ENCODE assay signal across 9 cellular contexts in genomic region chr1:176374967-176375569, GRCh38.
DNase-seq lines count a peak whose midpoint lies in the region; ATAC-seq and TF ChIP-seq lines count a peak whose summit lies in the region.
"Had no signal": no experiment of that assay in that cellular context is flagged by ENCODE, and none has a peak within 500 bp of the region (broad histone marks: within the 10 kb centered on the region; RNA-seq: fewer than 3 reads in every experiment).

No MANE protein-coding gene starts in this region.

- no peaks in the 10 kb centered on the region for H3K4me1 ChIP-seq in smooth muscle cell (ENCODE audit: low read depth)

- no peak overlapping the region for H3K9ac ChIP-seq in smooth muscle cell (ENCODE audit: low read depth)
- H3K9ac ChIP-seq: BLaER1 treated with 17β-estradiol and CSF1 and Interleukin-3, amounts not matched to agents 10 nM and 100 nM had no signal

- peaks cover 46% of the 10 kb centered on the region for H3K27me3 ChIP-seq in smooth muscle cell (ENCODE audit: low read depth)
- H3K27me3 ChIP-seq: BLaER1 treated with 17β-estradiol and CSF1 and Interleukin-3, amounts not matched to agents 10 nM and 100 nM had no signal

- 25% methylated on average over 7 of the region's 7 CpGs for WGBS in smooth muscle cell (ENCODE audit: low lambda C conversion rate)

- H3K4me3 ChIP-seq in astrocyte of the spinal cord (ENCODE audit: low read depth, low read length), result no peak overlapping the region
- H3K4me3 ChIP-seq in smooth muscle cell, result no peak overlapping the region
- H3K4me3 ChIP-seq: BLaER1 treated with 17β-estradiol and CSF1 and Interleukin-3, amounts not matched to agents 10 nM and 100 nM had no signal

- peak; percentile 53 for DNase-seq in NCI-H1436 (lab: John Stamatoyannopoulos, UW)
- DNase-seq in NCI-H1436 treated with DMSO at 0.1 percent for 48 hours (lab: John Stamatoyannopoulos, UW), result no peak
- DNase-seq in NCI-H146 treated with DMSO at 0.1 percent for 48 hours (lab: John Stamatoyannopoulos, UW; ENCODE audit: unreplicated experiment), result peak; percentile 24
- peak in 3 of 5 experiments; percentile 28 to 55 (median 38) for DNase-seq in T-helper 2 cell
- peak; percentile 67 for DNase-seq in astrocyte of the spinal cord (ENCODE audit: low read depth, low spot score)
- peak; percentile 40 for DNase-seq in iPS DF 19.7 (ENCODE audit: low read depth, low spot score)
- peak; percentile 15 for DNase-seq in smooth muscle cell (lab: John Stamatoyannopoulos, UW; ENCODE audit: unreplicated experiment)

- H3K36me3 ChIP-seq in smooth muscle cell (ENCODE audit: low read depth), result no peaks in the 10 kb centered on the region
- H3K36me3 ChIP-seq: BLaER1 treated with 17β-estradiol and CSF1 and Interleukin-3, amounts not matched to agents 10 nM and 100 nM had no signal

- no peaks in the 10 kb centered on the region for H3K79me2 ChIP-seq in smooth muscle cell (ENCODE audit: low read depth)

- H3K9me3 ChIP-seq in smooth muscle cell (replicated peaks; ENCODE audit: low read depth), result no peaks in the 10 kb centered on the region
- H3K9me3 ChIP-seq: BLaER1 treated with 17β-estradiol and CSF1 and Interleukin-3, amounts not matched to agents 10 nM and 100 nM had no signal

- no peak overlapping the region for H2AFZ ChIP-seq in smooth muscle cell (ENCODE audit: low read depth)

- peak; percentile 94 for ATAC-seq in HG02798 (IDR thresholded peaks at IDR 0.05; ENCODE audit: poor library complexity, unreplicated experiment)

- no peaks in the 10 kb centered on the region for H4K20me1 ChIP-seq in smooth muscle cell (ENCODE audit: low read depth)
- H4K20me1 ChIP-seq: BLaER1 treated with 17β-estradiol and CSF1 and Interleukin-3, amounts not matched to agents 10 nM and 100 nM had no signal

- in situ Hi-C loops in astrocyte of the spinal cord (cut with HindIII; ENCODE audit: low sequenced_read_pairs), result no loop called here

- TF ChIP-seq CTCF in astrocyte of the spinal cord (IDR thresholded peaks at IDR 0.05; ENCODE audit: low read depth, low read length), result peak; percentile 96
- peak; percentile 91 for TF ChIP-seq CTCF in smooth muscle cell (IDR thresholded peaks at IDR 0.05; ENCODE audit: borderline replicate concordance, insufficient read depth, poor library complexity, severe bottlenecking)

- no peak overlapping the region for H3K4me2 ChIP-seq in smooth muscle cell
- H3K4me2 ChIP-seq: BLaER1 treated with 17β-estradiol and CSF1 and Interleukin-3, amounts not matched to agents 10 nM and 100 nM had no signal

- no peak overlapping the region for H3K27ac ChIP-seq in smooth muscle cell (ENCODE audit: low read depth)
- H3K27ac ChIP-seq: BLaER1 treated with 17β-estradiol and CSF1 and Interleukin-3, amounts not matched to agents 10 nM and 100 nM had no signal

- H3F3A ChIP-seq in smooth muscle cell (ENCODE audit: low read depth), result no peaks in the 10 kb centered on the region
